ENCODE assay signal across 1 cellular context in the genomic region with DNA sequence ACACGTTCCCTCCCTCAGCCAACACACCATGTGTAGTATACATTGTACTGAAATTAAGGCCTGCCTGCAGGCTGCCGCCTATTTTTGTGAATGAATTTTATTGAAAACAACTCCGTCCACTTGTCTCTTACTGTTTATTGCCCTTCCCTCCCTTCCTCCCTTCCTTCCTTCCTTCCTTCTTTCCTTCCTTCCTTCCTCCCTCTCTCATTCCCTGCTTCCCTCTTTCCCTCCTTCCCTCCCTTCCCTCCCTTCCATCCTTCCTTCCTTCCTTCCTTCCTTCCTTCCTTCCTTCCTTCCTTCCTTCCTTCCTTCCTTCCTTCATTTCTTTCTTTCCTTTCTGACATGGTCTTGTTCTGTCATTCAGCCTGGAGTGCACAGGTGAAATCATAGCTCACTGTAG.
A peak's percentile ranks its signal among the peaks of the same experiment; 100 is the strongest.
TF ChIP-seq lines count a peak whose summit lies in the region.

No MANE protein-coding gene starts in this region.

TF ChIP-seq in HEK293, 187 proteins besides CTCF, POLR2A, EP300 and RAD21:
- TF ChIP-seq SP2 (tag by site-specific recombination; IDR thresholded peaks at IDR 0.05): no peak
- no peak for TF ChIP-seq ZNF600 (tag by site-specific recombination; IDR thresholded peaks at IDR 0.05)
- peak; percentile 92 for TF ChIP-seq ZNF366 (tag by site-specific recombination; conservative IDR thresholded peaks at IDR 0.05)
- TF ChIP-seq ZNF2 (tag by site-specific recombination; IDR thresholded peaks at IDR 0.05): no peak
